17 cellular contexts compared by ENCODE assay signal in genomic region chr1:218392717-218393116, GRCh38. TPM values are rescaled to one million over a fixed set of nuclear protein-coding genes. Genes with fewer than 3 reads are reported as not detected.
"Had no signal": no experiment of that assay in that cellular context is flagged by ENCODE, and none has a peak within 500 bp of the region (broad histone marks: within the 10 kb centered on the region; RNA-seq: fewer than 3 reads in every experiment).

No MANE protein-coding gene starts in this region.

- DNase-seq: activated CD4-positive, alpha-beta T cell treated with anti-CD3 and anti-CD28 coated beads for 1 hour; activated CD4-positive, alpha-beta T cell treated with anti-CD3 and anti-CD28 coated beads, Interleukin-2, amount 50 U/mL, for 1 hour; activated gamma-delta T cell treated with Interleukin-2 at 50 U/mL for 16 hours; activated T-cell treated with anti-CD3 and anti-CD28 coated beads, Interleukin-2, amount 50 U/mL, for 1 hour; adrenal gland; colonic mucosa; dorsolateral prefrontal cortex; glutamatergic neuron; kidney glomerular epithelial cell; left ventricle myocardium inferior; naive thymus-derived CD8-positive, alpha-beta T cell; right cardiac atrium; stimulated activated CD4-positive, alpha-beta T cell treated with anti-CD3 and anti-CD28 coated beads, Interleukin-4, amount 100 ng/mL, for 24 hours; stimulated activated naive CD4-positive, alpha-beta T cell treated with Interleukin-2 at 50 U/mL for 16 hours; thyroid gland had no signal

- FAIRE-seq: astrocyte, frontal cortex had no signal

RNA-seq across cellular contexts. Expression of gene TGFB2, which starts 47.6 kb away (rescaled TPM):
- polyA plus RNA-seq: naive thymus-derived CD8-positive, alpha-beta T cell had no signal
